10 cellular contexts compared by ENCODE assay signal in the genomic region with DNA sequence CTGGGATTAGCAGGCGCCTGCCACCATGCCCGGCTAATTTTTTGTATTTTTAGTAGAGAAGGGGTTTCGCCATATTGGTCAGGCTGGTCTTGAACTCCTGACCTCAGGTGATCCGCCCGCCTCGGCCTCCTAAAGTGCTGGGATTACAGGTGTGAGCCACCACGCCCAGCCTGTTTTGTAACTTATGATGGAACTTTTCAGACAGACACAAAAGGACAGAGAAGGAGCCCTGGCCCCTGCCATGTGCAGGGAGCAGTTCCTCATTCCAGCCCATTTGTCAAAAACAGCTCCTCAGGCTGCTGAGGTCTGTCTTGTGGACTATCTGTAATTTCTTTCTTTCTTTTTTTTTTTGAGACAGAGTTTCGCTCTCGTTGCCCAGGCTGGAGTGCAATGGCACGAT. TPM values are rescaled to one million over a fixed set of nuclear protein-coding genes. Genes with fewer than 3 reads are reported as not detected.
DNase-seq lines count a peak whose midpoint lies in the region; ATAC-seq and TF ChIP-seq lines count a peak whose summit lies in the region.
"Not testable (repeated sequence)": the region's sequence is repeated elsewhere in the genome, so short reads cannot be mapped to it uniquely, and the experiment has no call there.
"Had no signal": no experiment of that assay in that cellular context is flagged by ENCODE, and none has a peak within 500 bp of the region (broad histone marks: within the 10 kb centered on the region; RNA-seq: fewer than 3 reads in every experiment).

No MANE protein-coding gene starts in this region.

- not testable (repeated sequence) for H3K4me2 ChIP-seq in osteoblast (ENCODE audit: insufficient read depth, low read length)

- in situ Hi-C loops in KBM-7 (cut with MboI; ENCODE audit: low pct_unique_long_range_greater_than_20kb, low sequenced_read_pairs) = not testable (repeated sequence)

- H3K36me3 ChIP-seq in CD8-positive, alpha-beta memory T cell (ENCODE audit: insufficient read depth, low read length); Peyer's patch; heart right ventricle; osteoblast (ENCODE audit: insufficient read depth, low read length); upper lobe of right lung: not testable (repeated sequence)

- not testable (repeated sequence) for H3K27me3 ChIP-seq in CD8-positive, alpha-beta memory T cell (ENCODE audit: insufficient read depth, low read length, poor library complexity, severe bottlenecking); Peyer's patch; heart right ventricle; osteoblast (ENCODE audit: insufficient read depth, low read length); upper lobe of right lung

- H4K20me1 ChIP-seq in osteoblast (ENCODE audit: insufficient read depth, low read length) = not testable (repeated sequence)

- H3K4me3 Mint-ChIP-seq in CD8-positive, alpha-beta memory T cell = peak overlapping the region; percentile 88 to 100 (median 94)
- H3K4me3 Mint-ChIP-seq in activated CD4-positive, alpha-beta memory T cell treated with anti-CD3 and anti-CD28 coated beads for 36 hours = peak overlapping the region; percentile 94
- H3K4me3 Mint-ChIP-seq in activated naive CD4-positive, alpha-beta T cell treated with anti-CD3 and anti-CD28 coated beads, Interleukin-2, amount 50 U/mL, for 24 hours = peak overlapping the region; percentile 95

- peak overlapping the region; percentile 4 for H3K27ac ChIP-seq in CD8-positive, alpha-beta memory T cell (ENCODE audit: low read depth, low read length)
- peak overlapping the region in 3 of 4 donors; percentile 8 to 95 (median 91) for H3K27ac ChIP-seq in Peyer's patch
- peak overlapping the region in 9 of 10 donors; percentile 0 to 96 (median 50) for H3K27ac ChIP-seq in heart right ventricle
- not testable (repeated sequence) for H3K27ac ChIP-seq in osteoblast (ENCODE audit: low read depth, low read length); upper lobe of right lung

- H3K4me3 ChIP-seq in CD8-positive, alpha-beta memory T cell (ENCODE audit: low read length) = peak overlapping the region; percentile 99
- H3K4me3 ChIP-seq in Peyer's patch (peak overlapping the region in 2 of 4 donors; percentile 41 to 60), heart right ventricle (peak overlapping the region in 1 of 10 donors; percentile 60), upper lobe of right lung (peak overlapping the region; percentile 42)
- H3K4me3 ChIP-seq in osteoblast (ENCODE audit: insufficient read depth, low read length) = not testable (repeated sequence)

- H3K9me3 ChIP-seq in CD8-positive, alpha-beta memory T cell (ENCODE audit: low read length); Peyer's patch; heart right ventricle; osteoblast (ENCODE audit: low read depth, low read length); upper lobe of right lung: not testable (repeated sequence)

- peak overlapping the region; percentile 79 to 100 (median 98) for H3K27ac Mint-ChIP-seq in CD8-positive, alpha-beta memory T cell
- H3K27ac Mint-ChIP-seq in activated CD4-positive, alpha-beta memory T cell treated with anti-CD3 and anti-CD28 coated beads for 36 hours = peak overlapping the region; percentile 86
- peak overlapping the region; percentile 65 for H3K27ac Mint-ChIP-seq in activated naive CD4-positive, alpha-beta T cell treated with anti-CD3 and anti-CD28 coated beads, Interleukin-2, amount 50 U/mL, for 24 hours

- not testable (repeated sequence) for H3K9me3 Mint-ChIP-seq in CD8-positive, alpha-beta memory T cell; activated CD4-positive, alpha-beta memory T cell treated with anti-CD3 and anti-CD28 coated beads for 36 hours; activated naive CD4-positive, alpha-beta T cell treated with anti-CD3 and anti-CD28 coated beads, Interleukin-2, amount 50 U/mL, for 24 hours

- intact Hi-C loops in activated CD4-positive, alpha-beta memory T cell treated with anti-CD3 and anti-CD28 coated beads for 36 hours (cut with micrococcal nuclease); heart right ventricle (cut with DNase I); upper lobe of right lung (cut with DNase I): not testable (repeated sequence)

- not testable (repeated sequence) for H2AFZ ChIP-seq in osteoblast (ENCODE audit: low read length)

- peaks cover 59 to 93% (median 65%) of the 10 kb centered on the region in 3 donors for H3K4me1 Mint-ChIP-seq in CD8-positive, alpha-beta memory T cell
- H3K4me1 Mint-ChIP-seq in activated CD4-positive, alpha-beta memory T cell treated with anti-CD3 and anti-CD28 coated beads for 36 hours (ENCODE audit: low read depth) = peaks cover 72% of the 10 kb centered on the region
- peaks cover 63% of the 10 kb centered on the region for H3K4me1 Mint-ChIP-seq in activated naive CD4-positive, alpha-beta T cell treated with anti-CD3 and anti-CD28 coated beads, Interleukin-2, amount 50 U/mL, for 24 hours

- H3K27me3 Mint-ChIP-seq in CD8-positive, alpha-beta memory T cell; activated CD4-positive, alpha-beta memory T cell treated with anti-CD3 and anti-CD28 coated beads for 36 hours; activated naive CD4-positive, alpha-beta T cell treated with anti-CD3 and anti-CD28 coated beads, Interleukin-2, amount 50 U/mL, for 24 hours: not testable (repeated sequence)

- CTCF ChIA-PET in CD8-positive, alpha-beta memory T cell (lab: Charles Lee) = interaction anchor here (1.0 to 12.5 kb wide), 4 partner anchors 11 to 24 kb away, joined by 3 to 153 read pairs (median 56); no protein-coding TSS in a partner anchor
- CTCF ChIA-PET in activated CD4-positive, alpha-beta memory T cell treated with anti-CD3 and anti-CD28 coated beads for 36 hours (lab: Charles Lee) = interaction anchor here (1.0 to 12.1 kb wide), 2 partner anchors 25 to 88 kb away, joined by 4 to 179 read pairs; no protein-coding TSS in a partner anchor

- TF ChIP-seq POLR2A in Peyer's patch (IDR thresholded peaks at IDR 0.05) = not testable (repeated sequence)

- not testable (repeated sequence) for TF ChIP-seq CTCF in Peyer's patch (IDR thresholded peaks at IDR 0.05); heart right ventricle (IDR thresholded peaks at IDR 0.05); osteoblast (IDR thresholded peaks at IDR 0.05; ENCODE audit: extremely low read depth, low read depth, low read length); upper lobe of right lung (IDR thresholded peaks at IDR 0.05)

- peaks cover 86% of the 10 kb centered on the region for H3K4me1 ChIP-seq in CD8-positive, alpha-beta memory T cell (ENCODE audit: insufficient read depth, low read length)
- peaks cover 0 to 44% (median 31%) of the 10 kb centered on the region in 4 donors for H3K4me1 ChIP-seq in Peyer's patch
- H3K4me1 ChIP-seq in heart right ventricle = peaks cover 16 to 92% (median 48%) of the 10 kb centered on the region in 9 donors
- H3K4me1 ChIP-seq in osteoblast (ENCODE audit: insufficient read depth, low read length) = not testable (repeated sequence)
- peaks cover 38% of the 10 kb centered on the region for H3K4me1 ChIP-seq in upper lobe of right lung

- WGBS in heart right ventricle, 2 donors = 82 to 91% methylated on average over 10 of the region's 10 CpGs

- DNase-seq in CD8-positive, alpha-beta memory T cell; activated CD4-positive, alpha-beta memory T cell treated with anti-CD3 and anti-CD28 coated beads for 36 hours; upper lobe of right lung: not testable (repeated sequence)
- DNase-seq in KBM-7 = peak; percentile 75
- peak in 2 of 3 donors; percentile 63 to 64 for DNase-seq in Peyer's patch
- DNase-seq in heart right ventricle = peak in 1 of 2 donors; percentile 8
- DNase-seq in osteoblast (ENCODE audit: insufficient read length, low spot score, missing footprints) = peak; percentile 39

- not testable (repeated sequence) for ATAC-seq in heart right ventricle, upper lobe of right lung

- H3K36me3 Mint-ChIP-seq in CD8-positive, alpha-beta memory T cell = peaks cover 2 to 33% (median 5%) of the 10 kb centered on the region in 3 donors
- H3K36me3 Mint-ChIP-seq in activated CD4-positive, alpha-beta memory T cell treated with anti-CD3 and anti-CD28 coated beads for 36 hours = peaks cover 23% of the 10 kb centered on the region
- H3K36me3 Mint-ChIP-seq in activated naive CD4-positive, alpha-beta T cell treated with anti-CD3 and anti-CD28 coated beads, Interleukin-2, amount 50 U/mL, for 24 hours = not testable (repeated sequence)

- not testable (repeated sequence) for H3K79me2 ChIP-seq in osteoblast (ENCODE audit: insufficient read depth, low read length)

- POLR2A ChIA-PET in CD8-positive, alpha-beta memory T cell (lab: Charles Lee) = interaction anchor here (0.8 to 3.6 kb wide), 3 partner anchors 17 to 426 kb away, joined by 3 to 34 read pairs (median 4); no protein-coding TSS in a partner anchor
- POLR2A ChIA-PET in activated CD4-positive, alpha-beta memory T cell treated with anti-CD3 and anti-CD28 coated beads for 36 hours (lab: Charles Lee) = interaction anchor here (1.4 to 2.2 kb wide), 2 partner anchors 11 to 31 kb away, joined by 3 to 8 read pairs; no protein-coding TSS in a partner anchor

RNA-seq across cellular contexts. Expression of a gene that starts 1.7 kb away (rescaled TPM):
- total RNA-seq in CD8-positive, alpha-beta memory T cell = 10 to 100 TPM; 51.3 to 52.0 TPM
- 34.9 TPM for polyA plus RNA-seq in CD8-positive, alpha-beta memory T cell
- total RNA-seq in Peyer's patch (10 to 100 TPM in 1 of 4 donors, 1 to 10 TPM in 3; 1.5 to 29.7 (median 4.2) TPM), heart right ventricle (1 to 10 TPM in 2 of 10 donors, under 1 TPM in 8; 0.19 to 4.1 (median 0.82) TPM), osteoblast (under 0.01 TPM in 2 replicates), upper lobe of right lung (6.7 TPM)
- 10 to 100 TPM; 33.4 to 34.2 TPM for total RNA-seq in activated CD4-positive, alpha-beta memory T cell treated with anti-CD3 and anti-CD28 coated beads for 36 hours
- under 1 TPM; 0.35 to 0.88 TPM for polyA plus RNA-seq in heart right ventricle
- total RNA-seq: Caco-2, SJSA1 had no signal

RNA-seq across cellular contexts. Expression of a gene that starts 42.6 kb away (rescaled TPM):
- total RNA-seq in CD8-positive, alpha-beta memory T cell = 10 to 100 TPM; 73.0 to 76.7 TPM
- 23.8 TPM for polyA plus RNA-seq in CD8-positive, alpha-beta memory T cell
- total RNA-seq in Peyer's patch (1 to 10 TPM; 3.7 to 9.1 (median 6.6) TPM), heart right ventricle (1 to 10 TPM; 1.5 to 6.4 (median 2.0) TPM), osteoblast (13.3 and 13.8 TPM in 2 replicates), upper lobe of right lung (4.1 TPM)
- 10 to 100 TPM; 63.4 to 69.1 TPM for total RNA-seq in activated CD4-positive, alpha-beta memory T cell treated with anti-CD3 and anti-CD28 coated beads for 36 hours
- 1 to 10 TPM; 2.7 to 3.2 TPM for polyA plus RNA-seq in heart right ventricle
